In the genomic region with DNA sequence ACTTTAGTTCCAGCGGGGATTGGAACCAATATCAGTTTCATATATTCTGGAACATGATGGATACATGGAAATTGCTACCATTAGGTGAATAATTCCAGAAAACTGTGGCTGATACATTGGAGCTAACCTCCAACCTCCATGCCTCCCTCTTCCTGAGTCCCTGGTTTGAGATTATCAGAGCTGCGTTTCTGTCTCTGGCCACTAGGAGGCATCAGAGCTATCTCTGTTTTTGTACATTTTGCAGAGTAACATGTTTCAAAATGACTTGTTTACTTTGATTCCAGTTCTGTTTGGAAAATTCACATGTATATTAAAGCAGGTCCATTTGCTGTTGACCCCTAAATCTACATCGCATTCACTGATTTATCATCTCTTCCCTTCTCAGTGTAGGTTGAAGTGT, we compare ENCODE assay signal across 8 cellular contexts. TPM values are rescaled to one million over a fixed set of nuclear protein-coding genes. Genes with fewer than 3 reads are reported as not detected.
DNase-seq lines count a peak whose midpoint lies in the region; ATAC-seq, FAIRE-seq and TF ChIP-seq lines count a peak whose summit lies in the region.

No MANE protein-coding gene starts in this region.

- TF ChIP-seq CTCF in CD4-positive, alpha-beta T cell (IDR thresholded peaks at IDR 0.05): peak; percentile 58
- TF ChIP-seq CTCF in adrenal gland (IDR thresholded peaks at IDR 0.05) (peak in 5 of 6 experiments; percentile 26 to 66 (median 34)), keratinocyte (optimal IDR thresholded peaks at IDR 0.05 in 1 of 3, IDR thresholded peaks at IDR 0.05 in 1 of 3, conservative IDR thresholded peaks at IDR 0.05 in 1 of 3; ENCODE audit: extremely low read depth in 1 of 3, insufficient read depth in 2 of 3, low read length in 3 of 3) (peak; percentile 57 to 71 (median 64)), stomach (IDR thresholded peaks at IDR 0.05) (peak in 4 of 7 experiments; percentile 24 to 71 (median 49))

- H3K9me3 Mint-ChIP-seq in CD4-positive, alpha-beta T cell: no peaks in the 10 kb centered on the region

- no peak overlapping the region for H3K9ac ChIP-seq in keratinocyte (ENCODE audit: control insufficient read depth, extremely low read depth, insufficient read depth, low read length)

- no peaks in the 10 kb centered on the region for H3K27me3 ChIP-seq in CD4-positive, alpha-beta T cell (ENCODE audit: control insufficient read depth, insufficient read depth, low read length)
- H3K27me3 ChIP-seq in adrenal gland (no peaks in the 10 kb centered on the region), keratinocyte (ENCODE audit: control insufficient read depth, extremely low read depth, insufficient read depth, low read length) (no peaks in the 10 kb centered on the region), stomach (no peaks in the 10 kb centered on the region)

- H3K27ac ChIP-seq in CD4-positive, alpha-beta T cell (ENCODE audit: low read depth, low read length): no peak overlapping the region
- H3K27ac ChIP-seq in adrenal gland: no peak overlapping the region
- no peak overlapping the region for H3K27ac ChIP-seq in keratinocyte (ENCODE audit: control insufficient read depth, insufficient read depth, low read length)
- no peak overlapping the region for H3K27ac ChIP-seq in stomach

- H2AFZ ChIP-seq in keratinocyte (ENCODE audit: control insufficient read depth, low read length): no peak overlapping the region

- no peaks in the 10 kb centered on the region for H3K36me3 ChIP-seq in adrenal gland (replicated peaks in 1 of 2)
- H3K36me3 ChIP-seq in keratinocyte (ENCODE audit: control insufficient read depth in 2 of 2, extremely low read depth in 1 of 2, insufficient read depth in 2 of 2, low read length in 2 of 2): no peaks in the 10 kb centered on the region
- H3K36me3 ChIP-seq in stomach: no peaks in the 10 kb centered on the region

- no peaks in the 10 kb centered on the region for H3K36me3 Mint-ChIP-seq in CD4-positive, alpha-beta T cell (ENCODE audit: low read depth)

- dilution Hi-C loops in keratinocyte (cut with MboI; ENCODE audit: extremely low pct_ligation_motif_present, low sequenced_read_pairs): no loop called here

- no peaks in the 10 kb centered on the region for H3K4me1 ChIP-seq in adrenal gland (replicated peaks in 1 of 2)
- H3K4me1 ChIP-seq in keratinocyte (ENCODE audit: control insufficient read depth, extremely low read depth, insufficient read depth, low read length): peaks cover 10% of the 10 kb centered on the region
- no peaks in the 10 kb centered on the region for H3K4me1 ChIP-seq in stomach

- no peak overlapping the region for H3K4me2 ChIP-seq in keratinocyte (ENCODE audit: control insufficient read depth, extremely low read depth, insufficient read depth, low read depth, low read length)

- intact Hi-C loops in CD4-positive, alpha-beta T cell (cut with DNase I, micrococcal nuclease): no loop called here
- intact Hi-C loops in adrenal gland (cut with DNase I): loop anchor here in 1 of 2 donors (10.0 kb wide), 1 partner anchor 240 kb away; no protein-coding TSS in a partner anchor
- intact Hi-C loops in stomach (cut with DNase I; ENCODE audit: low total_unique reads): no loop called here

- H3K4me1 Mint-ChIP-seq in CD4-positive, alpha-beta T cell (ENCODE audit: low read depth): no peaks in the 10 kb centered on the region

- no peak for TF ChIP-seq EP300 in stomach (IDR thresholded peaks at IDR 0.05)

- CTCF ChIA-PET in CD4-positive, alpha-beta T cell (lab: Charles Lee): interaction anchor here (1.0 to 1.7 kb wide), 4 partner anchors 13 to 35 kb away, joined by 3 to 12 read pairs (median 4); no protein-coding TSS in a partner anchor

- H3K27me3 Mint-ChIP-seq in CD4-positive, alpha-beta T cell: no peaks in the 10 kb centered on the region

- FAIRE-seq in keratinocyte (lab: Jason Lieb, UNC): peak; percentile 34

- H3K9me3 ChIP-seq in CD4-positive, alpha-beta T cell (ENCODE audit: control insufficient read depth, low read length): no peaks in the 10 kb centered on the region
- no peaks in the 10 kb centered on the region for H3K9me3 ChIP-seq in adrenal gland (replicated peaks in 1 of 3)
- H3K9me3 ChIP-seq in keratinocyte (ENCODE audit: control insufficient read depth, low read depth, low read length): no peaks in the 10 kb centered on the region
- H3K9me3 ChIP-seq in stomach: no peaks in the 10 kb centered on the region

- ATAC-seq in CD4-positive, alpha-beta T cell (ENCODE audit: poor library complexity): no peak
- ATAC-seq in GM18867 (IDR thresholded peaks at IDR 0.05; ENCODE audit: unreplicated experiment) (peak; percentile 57), HG03378 (IDR thresholded peaks at IDR 0.05; ENCODE audit: unreplicated experiment) (no peak)

- H3K27ac Mint-ChIP-seq in CD4-positive, alpha-beta T cell: no peak overlapping the region

- H3K4me3 Mint-ChIP-seq in CD4-positive, alpha-beta T cell: no peak overlapping the region

- H3K9me1 ChIP-seq in keratinocyte (ENCODE audit: control insufficient read depth, extremely low read depth, insufficient read depth, low read length): no peaks in the 10 kb centered on the region

- TF ChIP-seq POLR2A in adrenal gland (IDR thresholded peaks at IDR 0.05) (no peak), stomach (IDR thresholded peaks at IDR 0.05) (no peak)

- POLR2A ChIA-PET in CD4-positive, alpha-beta T cell (lab: Charles Lee): no interaction called here

- H3K79me2 ChIP-seq in keratinocyte (ENCODE audit: control insufficient read depth, insufficient read depth, low read length): no peaks in the 10 kb centered on the region

- H4K20me1 ChIP-seq in keratinocyte (ENCODE audit: control insufficient read depth, extremely low read depth, insufficient read depth, low read length): no peaks in the 10 kb centered on the region

- peak in 6 of 10 experiments; percentile 1 to 21 (median 10) for DNase-seq in CD4-positive, alpha-beta T cell
- DNase-seq in NCI-H69 (lab: John Stamatoyannopoulos, UW) (peak; percentile 29), adrenal gland (peak in 5 of 7 donors; percentile 18 to 56 (median 27)), keratinocyte (ENCODE audit: low read depth, low spot score) (no peak), stomach (peak; percentile 30), ureter (ENCODE audit: low spot score) (no peak)

- 39 to 67% (median 50%) methylated on average over 3 of the region's 3 CpGs for WGBS in adrenal gland, 4 donors
- WGBS in stomach, 5 donors: 27 to 62% (median 47%) methylated on average over 3 of the region's 3 CpGs

- H3K4me3 ChIP-seq in adrenal gland (no peak overlapping the region), keratinocyte (ENCODE audit: control insufficient read depth in 2 of 3, extremely low read depth in 1 of 3, insufficient read depth in 2 of 3, low read depth in 1 of 3, low read length in 3 of 3) (no peak overlapping the region), stomach (no peak overlapping the region)

RNA-seq across cellular contexts. Expression of a gene that starts 2.4 kb away (rescaled TPM):
- not detected for total RNA-seq in CD4-positive, alpha-beta T cell
- total RNA-seq in adrenal gland (1 to 10 TPM in 1 of 8 donors, under 1 TPM in 3, not detected in 4; 0.80 to 3.1 (median 0.91) TPM), stomach (1 to 10 TPM in 1 of 5 donors, under 1 TPM in 1, not detected in 3; 0.55 to 3.0 TPM), ureter (2.3 TPM)
- polyA plus RNA-seq in adrenal gland (1 to 10 TPM in 1 of 3 donors, under 1 TPM in 1, not detected in 1; 0.20 to 1.5 TPM), keratinocyte (0.07 to 0.09 TPM in 2 of 3 replicates, not detected in the other), stomach (under 1 TPM in 1 of 3 donors, not detected in 2; 0.10 TPM)
- polyA plus RNA-seq in keratinocyte (2011; ENCODE audit: low read depth): not detected
- polyA plus RNA-seq in keratinocyte (2011; cell fraction: cytosol; rRNA removed): not detected in 2 replicates
- 1.2 and 1.3 TPM in 2 replicates for polyA plus RNA-seq in keratinocyte (2011; cell fraction: nucleus; rRNA removed)
- polyA plus RNA-seq in keratinocyte (2012; ENCODE audit: low replicate concordance): not detected in 2 replicates
- polyA minus RNA-seq in keratinocyte: 2.2 to 4.0 TPM in 2 of 3 replicates, not detected in the other
- not detected for polyA minus RNA-seq in keratinocyte (2011; cell fraction: cytosol; rRNA and poly(A)+ RNA removed)
- polyA minus RNA-seq in keratinocyte (2011; cell fraction: nucleus; rRNA and poly(A)+ RNA removed): 6.4 and 8.0 TPM in 2 replicates

Comparison
In these comparisons a context has a peak if more than half of its experiments do, and no peak if none do; other contexts are left out.
1. DNase-seq: peak in CD4-positive, alpha-beta T cell (6 of 10), NCI-H69 (single experiment), adrenal gland (5 of 7) and stomach (single experiment); none in keratinocyte (single experiment) and ureter (single experiment).
2. Peak in every context shown above with its lines, with median percentiles within 50 percentile points of each other: CTCF ChIP-seq.